ENCODE assay signal across 8 cellular contexts in genomic region chr17:82107341-82107860, GRCh38. TPM values are rescaled to one million over a fixed set of nuclear protein-coding genes. Genes with fewer than 3 reads are reported as not detected.
A peak's percentile ranks its signal among the peaks of the same experiment; 100 is the strongest.
DNase-seq lines count a peak whose midpoint lies in the region; ATAC-seq, FAIRE-seq and TF ChIP-seq lines count a peak whose summit lies in the region.

No MANE protein-coding gene starts in this region.

- no peaks in the 10 kb centered on the region for H3K27me3 Mint-ChIP-seq in CD4-positive, CD25-positive, alpha-beta regulatory T cell
- H3K27me3 Mint-ChIP-seq in astrocyte (ENCODE audit: low read depth, unreplicated experiment) = no peaks in the 10 kb centered on the region
- no peaks in the 10 kb centered on the region for H3K27me3 Mint-ChIP-seq in naive B cell

- no peak overlapping the region for H3K4me2 ChIP-seq in astrocyte (ENCODE audit: low read length)

- H4K20me1 ChIP-seq in astrocyte (ENCODE audit: insufficient read depth, low read length) = no peaks in the 10 kb centered on the region

- H3K9me3 Mint-ChIP-seq in CD4-positive, CD25-positive, alpha-beta regulatory T cell = no peaks in the 10 kb centered on the region
- H3K9me3 Mint-ChIP-seq in astrocyte (ENCODE audit: unreplicated experiment) (no peaks in the 10 kb centered on the region), naive B cell (no peaks in the 10 kb centered on the region)

- no peak for FAIRE-seq in astrocyte (lab: Jason Lieb, UNC)

- DNase-seq in CD4-positive, CD25-positive, alpha-beta regulatory T cell = peak in 1 of 3 donors; percentile 21
- DNase-seq in GM20000 (ENCODE audit: low spot score) (peak; percentile 51), astrocyte (ENCODE audit: low read depth) (no peak), naive B cell (no peak), LoVo (ENCODE audit: low spot score) (no peak), activated gamma-delta T cell (lab: John Stamatoyannopoulos, UW) (no peak), ACHN (no peak), COLO829 (ENCODE audit: low spot score) (no peak)

- ATAC-seq in CD4-positive, CD25-positive, alpha-beta regulatory T cell (ENCODE audit: low read depth in 2 of 2) = no peak
- ATAC-seq in naive B cell (ENCODE audit: low read depth in 2 of 2) = no peak

- H3K9ac ChIP-seq in astrocyte (ENCODE audit: low read length) = no peak overlapping the region

- peaks cover 0 to 42% (median 8%) of the 10 kb centered on the region in 4 donors for H3K4me1 Mint-ChIP-seq in CD4-positive, CD25-positive, alpha-beta regulatory T cell
- H3K4me1 Mint-ChIP-seq in astrocyte (ENCODE audit: low read depth, unreplicated experiment) (no peaks in the 10 kb centered on the region), naive B cell (peaks cover 8 to 30% (median 19%) of the 10 kb centered on the region in 3 donors)

- H3K27me3 ChIP-seq in CD4-positive, CD25-positive, alpha-beta regulatory T cell (ENCODE audit: control insufficient read depth, insufficient read depth, low read length) = no peaks in the 10 kb centered on the region
- H3K27me3 ChIP-seq in astrocyte (ENCODE audit: insufficient read depth, low read length) = no peaks in the 10 kb centered on the region

- H3K36me3 Mint-ChIP-seq in CD4-positive, CD25-positive, alpha-beta regulatory T cell = no peaks in the 10 kb centered on the region
- H3K36me3 Mint-ChIP-seq in astrocyte (ENCODE audit: low read depth, unreplicated experiment) = peaks cover 1% of the 10 kb centered on the region
- H3K36me3 Mint-ChIP-seq in naive B cell = no peaks in the 10 kb centered on the region

- peaks cover 30% of the 10 kb centered on the region for H3K4me1 ChIP-seq in CD4-positive, CD25-positive, alpha-beta regulatory T cell (ENCODE audit: control insufficient read depth, insufficient read depth, low read length, poor library complexity, severe bottlenecking)
- H3K4me1 ChIP-seq in astrocyte (ENCODE audit: insufficient read depth, low read length) = peaks cover 6% of the 10 kb centered on the region

- H3K79me2 ChIP-seq in astrocyte (ENCODE audit: insufficient read depth, low read length) = no peaks in the 10 kb centered on the region

- no peaks in the 10 kb centered on the region for H3K36me3 ChIP-seq in CD4-positive, CD25-positive, alpha-beta regulatory T cell (ENCODE audit: control insufficient read depth, insufficient read depth, low read length)
- no peaks in the 10 kb centered on the region for H3K36me3 ChIP-seq in astrocyte (ENCODE audit: insufficient read depth, low read length)

- H3K9me3 ChIP-seq in CD4-positive, CD25-positive, alpha-beta regulatory T cell (ENCODE audit: control insufficient read depth in 2 of 2, low read length in 2 of 2) = no peaks in the 10 kb centered on the region
- H3K9me3 ChIP-seq in astrocyte (ENCODE audit: insufficient read depth, low read depth, low read length) = no peaks in the 10 kb centered on the region

- H3K27ac ChIP-seq in CD4-positive, CD25-positive, alpha-beta regulatory T cell (ENCODE audit: insufficient read depth, low read length, poor library complexity, severe bottlenecking) = peak overlapping the region; percentile 81
- no peak overlapping the region for H3K27ac ChIP-seq in astrocyte (ENCODE audit: low read depth, low read length)

- H2AFZ ChIP-seq in astrocyte (ENCODE audit: low read depth, low read length) = no peak overlapping the region

- H3K27ac Mint-ChIP-seq in CD4-positive, CD25-positive, alpha-beta regulatory T cell = peak overlapping the region in 2 of 3 donors; percentile 38 to 98
- H3K27ac Mint-ChIP-seq in astrocyte (ENCODE audit: unreplicated experiment) (no peak overlapping the region), naive B cell (peak overlapping the region in 1 of 6 donors; percentile 50)

- peak overlapping the region; percentile 35 to 53 (median 44) for H3K4me3 Mint-ChIP-seq in CD4-positive, CD25-positive, alpha-beta regulatory T cell
- H3K4me3 Mint-ChIP-seq in astrocyte (ENCODE audit: unreplicated experiment) = no peak overlapping the region
- H3K4me3 Mint-ChIP-seq in naive B cell = peak overlapping the region; percentile 23 to 93 (median 48)

- TF ChIP-seq CTCF in GM20000 (IDR thresholded peaks at IDR 0.05; ENCODE audit: extremely low read depth, missing control alignments) = peak; percentile 21
- peak; percentile 5 for TF ChIP-seq CTCF in astrocyte (IDR thresholded peaks at IDR 0.05; ENCODE audit: insufficient read depth, low read depth, low read length)

- in situ Hi-C loops in ACHN (cut with HindIII; ENCODE audit: low pct_ligation_motif_present, low pct_unique_long_range_greater_than_20kb, low sequenced_read_pairs) = no loop called here

- no peak overlapping the region for H3K4me3 ChIP-seq in CD4-positive, CD25-positive, alpha-beta regulatory T cell (ENCODE audit: low read depth, low read length)
- no peak overlapping the region for H3K4me3 ChIP-seq in astrocyte (ENCODE audit: insufficient read depth, low read depth, low read length)

RNA-seq across cellular contexts. Expression of gene FASN, which starts 9.4 kb away (rescaled TPM):
- 153 TPM for total RNA-seq in CD4-positive, CD25-positive, alpha-beta regulatory T cell
- polyA plus RNA-seq in CD4-positive, CD25-positive, alpha-beta regulatory T cell = under 1 TPM; 0.23 to 0.93 (median 0.59) TPM
- total RNA-seq in astrocyte = 156 and 203 TPM in 2 replicates
- under 1 TPM in 5 of 6 donors, not detected in 1; 0.05 to 0.75 (median 0.50) TPM for polyA plus RNA-seq in naive B cell (ENCODE audit: low read depth in 6 of 6)

RNA-seq across cellular contexts. Expression of gene DUS1L, which starts 41.8 kb away (rescaled TPM):
- total RNA-seq in CD4-positive, CD25-positive, alpha-beta regulatory T cell = 128 TPM
- polyA plus RNA-seq in CD4-positive, CD25-positive, alpha-beta regulatory T cell = 10 to 100 TPM; 49.3 to 91.5 (median 62.3) TPM
- total RNA-seq in astrocyte = 55.1 and 59.5 TPM in 2 replicates
- 10 to 100 TPM; 52.4 to 86.5 (median 68.2) TPM for polyA plus RNA-seq in naive B cell (ENCODE audit: low read depth in 6 of 6)

RNA-seq across cellular contexts. Expression of gene GPS1, which starts 55.7 kb away (rescaled TPM):
- total RNA-seq in CD4-positive, CD25-positive, alpha-beta regulatory T cell = 87.5 TPM
- polyA plus RNA-seq in CD4-positive, CD25-positive, alpha-beta regulatory T cell = 100 to 1,000 TPM; 128 to 170 (median 162) TPM
- 91.4 and 102 TPM in 2 replicates for total RNA-seq in astrocyte
- 100 to 1,000 TPM; 103 to 138 (median 109) TPM for polyA plus RNA-seq in naive B cell (ENCODE audit: low read depth in 6 of 6)

RNA-seq across cellular contexts. Expression of gene RFNG, which starts 55.8 kb away (rescaled TPM):
- total RNA-seq in CD4-positive, CD25-positive, alpha-beta regulatory T cell = 35.1 TPM
- 1 to 10 TPM; 3.2 to 5.6 (median 4.4) TPM for polyA plus RNA-seq in CD4-positive, CD25-positive, alpha-beta regulatory T cell
- 40.2 and 41.9 TPM in 2 replicates for total RNA-seq in astrocyte
- polyA plus RNA-seq in naive B cell (ENCODE audit: low read depth in 6 of 6) = 1 to 10 TPM; 2.6 to 7.6 (median 4.8) TPM
